Comparison of ENCODE assay signal across 19 cellular contexts in the genomic region with DNA sequence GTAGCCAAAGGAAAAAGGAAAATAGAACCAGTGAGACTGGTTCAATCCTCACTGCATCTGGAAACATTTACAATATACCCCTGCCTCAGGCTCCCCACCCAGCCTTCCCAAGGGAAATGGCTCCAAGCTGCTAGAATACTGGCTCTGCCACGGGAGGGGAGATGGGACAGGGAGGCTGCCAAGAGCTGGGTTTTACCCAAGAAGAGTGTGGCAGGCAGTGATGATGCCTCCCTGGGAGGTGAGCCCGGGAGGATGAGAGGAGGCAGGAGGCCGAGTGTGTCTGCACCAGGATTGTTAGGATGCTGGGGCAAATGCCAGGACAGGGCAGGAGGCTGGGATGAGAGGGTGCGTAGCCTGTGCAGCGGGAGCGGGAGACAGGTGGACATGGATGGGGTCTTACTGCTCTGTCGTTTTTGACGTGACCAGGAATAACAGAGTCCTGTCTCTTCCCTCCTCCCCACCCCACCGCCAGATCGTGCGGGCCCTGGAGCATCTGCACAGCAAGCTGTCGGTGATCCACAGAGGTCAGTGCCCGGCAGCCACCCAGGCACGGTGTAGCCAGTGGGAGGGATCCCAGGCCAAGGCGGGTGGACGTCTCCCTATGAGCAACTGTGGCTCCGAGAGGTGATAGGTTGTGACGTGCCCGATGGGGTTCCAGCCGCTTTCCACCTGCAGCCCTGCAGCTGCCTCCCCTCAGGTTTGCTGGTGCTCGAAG. TPM values are rescaled to one million over a fixed set of nuclear protein-coding genes. Genes with fewer than 3 reads are reported as not detected.
DNase-seq lines count a peak whose midpoint lies in the region; ATAC-seq and TF ChIP-seq lines count a peak whose summit lies in the region.
"Had no signal": no experiment of that assay in that cellular context is flagged by ENCODE, and none has a peak within 500 bp of the region (broad histone marks: within the 10 kb centered on the region; RNA-seq: fewer than 3 reads in every experiment).

No MANE protein-coding gene starts in this region.

- peak overlapping the region in 2 of 11 experiments; percentile 9 to 51; a peak in 3 of 22 replicates for H3K9ac ChIP-seq in BLaER1 treated with 17β-estradiol and CSF1 and Interleukin-3, amounts not matched to agents 10 nM and 100 nM
- H3K9ac ChIP-seq: GM23248, parathyroid adenoma had no signal

- no peaks in the 10 kb centered on the region for H3K27me3 ChIP-seq in BLaER1 treated with 17β-estradiol and CSF1 and Interleukin-3, amounts not matched to agents 10 nM and 100 nM
- H3K27me3 ChIP-seq in H7 (ENCODE audit: control insufficient read depth, insufficient read depth, low read length), result no peaks in the 10 kb centered on the region
- H3K27me3 ChIP-seq: colonic mucosa, hepatocyte had no signal

- peaks cover 87 to 96% (median 94%) of the 10 kb centered on the region in 11 experiments for H3K36me3 ChIP-seq in BLaER1 treated with 17β-estradiol and CSF1 and Interleukin-3, amounts not matched to agents 10 nM and 100 nM
- peaks cover 3% of the 10 kb centered on the region for H3K36me3 ChIP-seq in H7 (replicated peaks; ENCODE audit: control insufficient read depth, insufficient read depth, low read length)

- H3K27ac Mint-ChIP-seq in effector memory CD8-positive, alpha-beta T cell, result peak overlapping the region; percentile 32 to 92
- peak overlapping the region; percentile 43 for H3K27ac Mint-ChIP-seq in osteocyte (ENCODE audit: unreplicated experiment)
- H3K27ac Mint-ChIP-seq: activated naive CD4-positive, alpha-beta T cell treated with anti-CD3 and anti-CD28 coated beads, Interleukin-2, amount 50 U/mL, for 24 hours had no signal

- peak overlapping the region in 6 of 11 experiments; percentile 3 to 78 (median 44); a peak in 9 of 22 replicates for H3K4me2 ChIP-seq in BLaER1 treated with 17β-estradiol and CSF1 and Interleukin-3, amounts not matched to agents 10 nM and 100 nM
- H3K4me2 ChIP-seq: hepatocyte had no signal

- H3K9me3 Mint-ChIP-seq in effector memory CD8-positive, alpha-beta T cell, result peaks cover 2 to 8% of the 10 kb centered on the region in 2 donors
- H3K9me3 Mint-ChIP-seq in osteocyte (ENCODE audit: unreplicated experiment), result no peaks in the 10 kb centered on the region
- H3K9me3 Mint-ChIP-seq: activated naive CD4-positive, alpha-beta T cell treated with anti-CD3 and anti-CD28 coated beads, Interleukin-2, amount 50 U/mL, for 24 hours had no signal

- DNase-seq in H7 (peak; percentile 63), osteocyte (ENCODE audit: extremely low spot score, unreplicated experiment) (no peak), NCI-H2196 (lab: John Stamatoyannopoulos, UW; ENCODE audit: unreplicated experiment) (no peak)
- DNase-seq in effector memory CD8-positive, alpha-beta T cell, result no peak
- DNase-seq: activated CD4-positive, alpha-beta T cell treated with anti-CD3 and anti-CD28 coated beads, Interleukin-2, amount 50 U/mL, for 4 hours; activated T-cell treated with anti-CD3 and anti-CD28 coated beads for 4 hours; colonic mucosa; COR-L47; GM23248; islet precursor cell; Karpas-422; NCI-H2029; NCI-H510A treated with DMSO at 0.1 percent for 48 hours had no signal

- peaks cover 0 to 4% (median 0%) of the 10 kb centered on the region in 11 experiments; a peak in 2 of 22 replicates for H3K9me3 ChIP-seq in BLaER1 treated with 17β-estradiol and CSF1 and Interleukin-3, amounts not matched to agents 10 nM and 100 nM (replicated peaks in 1 of 11)
- H3K9me3 ChIP-seq: colonic mucosa had no signal

- H4K20me1 ChIP-seq in BLaER1 treated with 17β-estradiol and CSF1 and Interleukin-3, amounts not matched to agents 10 nM and 100 nM, result peaks cover 32 to 88% (median 56%) of the 10 kb centered on the region in 11 experiments

- H3K4me3 Mint-ChIP-seq in effector memory CD8-positive, alpha-beta T cell, result no peak overlapping the region
- H3K4me3 Mint-ChIP-seq in osteocyte (ENCODE audit: unreplicated experiment), result no peak overlapping the region
- H3K4me3 Mint-ChIP-seq: activated naive CD4-positive, alpha-beta T cell treated with anti-CD3 and anti-CD28 coated beads, Interleukin-2, amount 50 U/mL, for 24 hours had no signal

- peaks cover 34 to 66% (median 53%) of the 10 kb centered on the region in 10 experiments for H3K4me1 ChIP-seq in BLaER1 treated with 17β-estradiol and CSF1 and Interleukin-3, amounts not matched to agents 10 nM and 100 nM
- H3K4me1 ChIP-seq: colonic mucosa, parathyroid adenoma had no signal

- no peak for TF ChIP-seq CTCF in osteocyte (IDR thresholded peaks at IDR 0.05)

- no peak overlapping the region for H3K4me3 ChIP-seq in BLaER1 treated with 17β-estradiol and CSF1 and Interleukin-3, amounts not matched to agents 10 nM and 100 nM
- no peak overlapping the region for H3K4me3 ChIP-seq in H7 (ENCODE audit: insufficient read depth, low read depth, low read length)
- H3K4me3 ChIP-seq: colonic mucosa, GM23248, hepatocyte had no signal

- H3K4me1 Mint-ChIP-seq in effector memory CD8-positive, alpha-beta T cell (ENCODE audit: low read depth in 2 of 2), result no peaks in the 10 kb centered on the region
- H3K4me1 Mint-ChIP-seq in osteocyte (ENCODE audit: unreplicated experiment), result peaks cover 7% of the 10 kb centered on the region
- H3K4me1 Mint-ChIP-seq: activated naive CD4-positive, alpha-beta T cell treated with anti-CD3 and anti-CD28 coated beads, Interleukin-2, amount 50 U/mL, for 24 hours had no signal

- H3K36me3 Mint-ChIP-seq in effector memory CD8-positive, alpha-beta T cell (ENCODE audit: insufficient read depth), result peaks cover 87% of the 10 kb centered on the region
- H3K36me3 Mint-ChIP-seq in osteocyte (ENCODE audit: unreplicated experiment), result peaks cover 20% of the 10 kb centered on the region

- peak overlapping the region in 4 of 11 experiments; percentile 38 to 65 (median 45); a peak in 7 of 22 replicates for H3K27ac ChIP-seq in BLaER1 treated with 17β-estradiol and CSF1 and Interleukin-3, amounts not matched to agents 10 nM and 100 nM
- H3K27ac ChIP-seq: colonic mucosa, GM23248, hepatocyte, parathyroid adenoma had no signal

- no peaks in the 10 kb centered on the region for H3K27me3 Mint-ChIP-seq in effector memory CD8-positive, alpha-beta T cell
- H3K27me3 Mint-ChIP-seq in osteocyte (ENCODE audit: unreplicated experiment), result no peaks in the 10 kb centered on the region
- H3K27me3 Mint-ChIP-seq: activated naive CD4-positive, alpha-beta T cell treated with anti-CD3 and anti-CD28 coated beads, Interleukin-2, amount 50 U/mL, for 24 hours had no signal

- ATAC-seq in effector memory CD8-positive, alpha-beta T cell (replicated peaks), result no peak
- ATAC-seq in HG03175 (IDR thresholded peaks at IDR 0.05; ENCODE audit: unreplicated experiment) (no peak), HG02884 (IDR thresholded peaks at IDR 0.05; ENCODE audit: unreplicated experiment) (no peak)

RNA-seq across cellular contexts. Expression of a gene that starts 18.4 kb away (rescaled TPM):
- total RNA-seq in H7 (2014; rRNA removed; shearing (Covaris generic)), result 26.1 and 27.5 TPM in 2 replicates
- 33.1 and 36.2 TPM in 2 replicates for total RNA-seq in osteocyte

RNA-seq across cellular contexts. Expression of a gene that starts 49.7 kb away (rescaled TPM):
- total RNA-seq in H7 (2014; rRNA removed; shearing (Covaris generic)), result 12.3 and 12.9 TPM in 2 replicates
- 18.5 and 18.8 TPM in 2 replicates for total RNA-seq in osteocyte
